1 cellular context compared by ENCODE assay signal in genomic region chr5:135141303-135142268, GRCh38.
TF ChIP-seq lines count a peak whose summit lies in the region.

No MANE protein-coding gene starts in this region.

TF ChIP-seq in HepG2, 621 proteins besides CTCF, POLR2A, EP300 and RAD21 (continued from another document):
- no peak for TF ChIP-seq ZNF782 (CRISPR knock-in tag; IDR thresholded peaks at IDR 0.05; ENCODE audit: borderline replicate concordance)
- TF ChIP-seq IRF1 (CRISPR knock-in tag; IDR thresholded peaks at IDR 0.05; ENCODE audit: low read depth) = no peak
- TF ChIP-seq ZBTB10 (CRISPR knock-in tag; IDR thresholded peaks at IDR 0.05; ENCODE audit: borderline replicate concordance) = no peak
- TF ChIP-seq GPBP1L1 (CRISPR knock-in tag; IDR thresholded peaks at IDR 0.05) = no peak
- no peak for TF ChIP-seq PRDM10 (CRISPR knock-in tag; IDR thresholded peaks at IDR 0.05; ENCODE audit: low read depth)
- TF ChIP-seq REXO4 (CRISPR knock-in tag; IDR thresholded peaks at IDR 0.05; ENCODE audit: borderline replicate concordance) = no peak
- TF ChIP-seq HMG20A (CRISPR knock-in tag; IDR thresholded peaks at IDR 0.05; ENCODE audit: borderline replicate concordance) = no peak
- TF ChIP-seq CEBPB (IDR thresholded peaks at IDR 0.05; ENCODE audit: borderline replicate concordance, low read depth, low read length) = no peak
- no peak for TF ChIP-seq ZFP36L1 (CRISPR knock-in tag; IDR thresholded peaks at IDR 0.05)
- TF ChIP-seq, protein P1, sequence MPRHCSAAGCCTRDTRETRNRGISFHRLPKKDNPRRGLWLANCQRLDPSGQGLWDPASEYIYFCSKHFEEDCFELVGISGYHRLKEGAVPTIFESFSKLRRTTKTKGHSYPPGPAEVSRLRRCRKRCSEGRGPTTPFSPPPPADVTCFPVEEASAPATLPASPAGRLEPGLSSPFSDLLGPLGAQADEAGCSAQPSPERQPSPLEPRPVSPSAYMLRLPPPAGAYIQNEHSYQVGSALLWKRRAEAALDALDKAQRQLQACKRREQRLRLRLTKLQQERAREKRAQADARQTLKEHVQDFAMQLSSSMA (CRISPR knock-in tag; IDR thresholded peaks at IDR 0.05) = no peak
- no peak for TF ChIP-seq ZNF251 (CRISPR knock-in tag; IDR thresholded peaks at IDR 0.05)
- TF ChIP-seq, protein P2, sequence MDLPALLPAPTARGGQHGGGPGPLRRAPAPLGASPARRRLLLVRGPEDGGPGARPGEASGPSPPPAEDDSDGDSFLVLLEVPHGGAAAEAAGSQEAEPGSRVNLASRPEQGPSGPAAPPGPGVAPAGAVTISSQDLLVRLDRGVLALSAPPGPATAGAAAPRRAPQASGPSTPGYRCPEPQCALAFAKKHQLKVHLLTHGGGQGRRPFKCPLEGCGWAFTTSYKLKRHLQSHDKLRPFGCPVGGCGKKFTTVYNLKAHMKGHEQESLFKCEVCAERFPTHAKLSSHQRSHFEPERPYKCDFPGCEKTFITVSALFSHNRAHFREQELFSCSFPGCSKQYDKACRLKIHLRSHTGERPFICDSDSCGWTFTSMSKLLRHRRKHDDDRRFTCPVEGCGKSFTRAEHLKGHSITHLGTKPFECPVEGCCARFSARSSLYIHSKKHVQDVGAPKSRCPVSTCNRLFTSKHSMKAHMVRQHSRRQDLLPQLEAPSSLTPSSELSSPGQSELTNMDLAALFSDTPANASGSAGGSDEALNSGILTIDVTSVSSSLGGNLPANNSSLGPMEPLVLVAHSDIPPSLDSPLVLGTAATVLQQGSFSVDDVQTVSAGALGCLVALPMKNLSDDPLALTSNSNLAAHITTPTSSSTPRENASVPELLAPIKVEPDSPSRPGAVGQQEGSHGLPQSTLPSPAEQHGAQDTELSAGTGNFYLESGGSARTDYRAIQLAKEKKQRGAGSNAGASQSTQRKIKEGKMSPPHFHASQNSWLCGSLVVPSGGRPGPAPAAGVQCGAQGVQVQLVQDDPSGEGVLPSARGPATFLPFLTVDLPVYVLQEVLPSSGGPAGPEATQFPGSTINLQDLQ (CRISPR knock-in tag; IDR thresholded peaks at IDR 0.05) = no peak
- TF ChIP-seq MED1 (CRISPR knock-in tag; IDR thresholded peaks at IDR 0.05) = no peak
- no peak for TF ChIP-seq TBP (CRISPR knock-in tag; IDR thresholded peaks at IDR 0.05)
- TF ChIP-seq MAZ (IDR thresholded peaks at IDR 0.05; ENCODE audit: borderline replicate concordance, low read depth, low read length) = no peak
- no peak for TF ChIP-seq MAZ (CRISPR knock-in tag; IDR thresholded peaks at IDR 0.05; ENCODE audit: low read depth)
- TF ChIP-seq SAP130 (CRISPR knock-in tag; IDR thresholded peaks at IDR 0.05; ENCODE audit: low read depth) = peak; percentile 40
